ENCODE assay signal across 8 cellular contexts in the genomic region with DNA sequence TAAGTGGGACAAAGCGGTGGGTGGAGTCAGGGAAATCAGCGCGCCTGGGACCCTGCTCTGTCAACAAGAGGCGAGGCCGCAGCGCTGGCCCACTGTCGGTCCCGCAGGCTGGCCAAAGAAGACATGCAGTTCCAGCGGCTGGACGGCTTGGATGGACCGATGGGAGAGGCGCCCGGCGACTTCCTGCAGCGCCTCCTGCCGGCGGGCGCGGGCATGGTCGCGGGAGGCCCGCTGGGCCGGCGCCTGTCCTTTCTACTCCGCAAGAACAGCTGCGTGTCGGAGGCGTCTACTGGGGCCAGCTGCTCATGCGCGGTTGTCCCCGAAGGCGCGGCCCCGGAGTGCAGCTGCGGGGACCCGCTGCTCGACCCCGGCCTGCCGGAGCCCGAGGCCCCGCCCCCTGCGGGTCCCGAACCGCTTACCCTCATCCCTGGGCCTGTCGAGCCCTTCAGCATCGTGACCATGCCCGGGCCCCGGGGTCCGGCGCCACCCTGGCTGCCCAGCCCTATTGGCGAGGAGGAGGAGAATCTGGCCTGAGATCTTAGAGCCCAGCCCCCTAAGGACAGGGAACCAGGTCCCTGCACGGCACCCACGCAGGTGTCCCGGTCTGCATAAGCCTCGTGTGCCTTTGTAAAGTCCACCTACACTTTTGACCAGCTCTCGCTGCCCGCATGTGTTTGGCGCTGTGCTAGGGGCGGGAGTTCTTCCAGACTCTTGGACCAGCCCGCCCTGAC.
A peak's percentile ranks its signal among the peaks of the same experiment; 100 is the strongest.
DNase-seq lines count a peak whose midpoint lies in the region; ATAC-seq lines count a peak whose summit lies in the region.

No MANE protein-coding gene starts in this region.

- peaks cover 11% of the 10 kb centered on the region for H3K4me1 Mint-ChIP-seq in dendritic cell treated with granulocyte-macrophage colony-stimulating factor and Interleukin-4, amounts not matched to agents 40 ng/mL and 50 ng/mL, for 4 days (ENCODE audit: low read depth)

- no peak for ATAC-seq in GM21390 (IDR thresholded peaks at IDR 0.05; ENCODE audit: unreplicated experiment)

- peak overlapping the region; percentile 49 for H3K4me3 Mint-ChIP-seq in dendritic cell treated with granulocyte-macrophage colony-stimulating factor and Interleukin-4, amounts not matched to agents 40 ng/mL and 50 ng/mL, for 4 days

- intact Hi-C loops in dendritic cell treated with granulocyte-macrophage colony-stimulating factor and Interleukin-4, amounts not matched to agents 40 ng/mL and 50 ng/mL, for 4 days (cut with micrococcal nuclease): loop anchor here (1.0 kb wide), 1 partner anchor 40 kb away; no protein-coding TSS in a partner anchor

- H3K9me3 Mint-ChIP-seq in dendritic cell treated with granulocyte-macrophage colony-stimulating factor and Interleukin-4, amounts not matched to agents 40 ng/mL and 50 ng/mL, for 4 days: no peaks in the 10 kb centered on the region

- H3K36me3 Mint-ChIP-seq in dendritic cell treated with granulocyte-macrophage colony-stimulating factor and Interleukin-4, amounts not matched to agents 40 ng/mL and 50 ng/mL, for 4 days (ENCODE audit: low read depth): peaks cover 14% of the 10 kb centered on the region

- no peak overlapping the region for H3K27ac Mint-ChIP-seq in dendritic cell treated with granulocyte-macrophage colony-stimulating factor and Interleukin-4, amounts not matched to agents 40 ng/mL and 50 ng/mL, for 4 days

- H3K27me3 Mint-ChIP-seq in dendritic cell treated with granulocyte-macrophage colony-stimulating factor and Interleukin-4, amounts not matched to agents 40 ng/mL and 50 ng/mL, for 4 days: peaks cover 34% of the 10 kb centered on the region

- peak; percentile 29 to 48 for DNase-seq in NCI-H2081 (lab: John Stamatoyannopoulos, UW)
- no peak for DNase-seq in NCI-H2081 treated with DMSO at 0.1 percent for 48 hours (lab: John Stamatoyannopoulos, UW)
- DNase-seq in NCI-H226: peak; percentile 26
- peak; percentile 44 to 46 for DNase-seq in activated CD4-positive, alpha-beta T cell treated with anti-CD3 and anti-CD28 coated beads for 24 hours (ENCODE audit: low read depth in 2 of 2)
- peak; percentile 88 for DNase-seq in left kidney (ENCODE audit: low read depth, low spot score)
- DNase-seq in stimulated activated CD4-positive, alpha-beta T cell treated with anti-CD3 and anti-CD28 coated beads, Interleukin-2, amount 100 ng/mL, for 48 hours: peak; percentile 71 to 78
